In the genomic region with DNA sequence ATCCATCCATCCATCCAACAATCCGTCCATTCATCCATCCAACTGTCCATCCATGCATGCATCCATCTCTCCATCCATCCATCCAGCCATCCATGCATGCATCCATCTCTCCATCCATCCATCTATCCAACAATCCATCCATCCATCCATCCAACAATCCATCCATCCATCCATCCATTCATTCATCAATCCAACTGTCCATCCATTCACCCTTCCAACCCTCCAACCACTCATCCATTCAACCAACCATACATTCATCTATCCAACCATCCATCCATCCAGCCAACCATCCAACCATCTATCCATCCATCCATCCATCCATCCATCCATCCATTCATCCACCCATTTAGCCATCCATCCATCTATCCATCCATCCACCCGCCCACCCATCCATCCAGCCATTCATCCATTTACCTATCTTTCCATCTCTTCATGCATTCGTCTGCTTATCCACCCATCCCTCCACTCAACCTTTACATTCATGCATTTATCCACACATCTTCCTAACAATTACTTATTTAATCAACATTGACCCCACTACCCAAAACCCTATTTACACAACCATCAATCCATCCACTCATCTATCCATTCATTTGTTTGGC, we compare ENCODE assay signal across 29 cellular contexts. TPM values are rescaled to one million over a fixed set of nuclear protein-coding genes. Genes with fewer than 3 reads are reported as not detected.
"Had no signal": no experiment of that assay in that cellular context is flagged by ENCODE, and none has a peak within 500 bp of the region (broad histone marks: within the 10 kb centered on the region; RNA-seq: fewer than 3 reads in every experiment).

No MANE protein-coding gene starts in this region.

- H3K4me3 ChIP-seq: ascending aorta, breast epithelium, cardiac muscle cell, colonic mucosa, heart left ventricle had no signal

- H3K36me3 Mint-ChIP-seq: activated naive CD4-positive, alpha-beta T cell treated with anti-CD3 and anti-CD28 coated beads, Interleukin-2, amount 10 ng/mL, durations not matched to agents 7 days and 5 days; activated naive CD4-positive, alpha-beta T cell treated with anti-CD3 and anti-CD28 coated beads, Interleukin-2, amount 50 U/mL, for 72 hours; brain had no signal

- H3K27me3 ChIP-seq: ascending aorta, breast epithelium, cardiac muscle cell, colonic mucosa had no signal

- DNase-seq: activated CD4-positive, alpha-beta memory T cell treated with anti-CD3 and anti-CD28 coated beads, Interleukin-2, amount 10 ng/mL, durations not matched to agents 7 days and 5 days; activated CD4-positive, alpha-beta T cell treated with anti-CD3 and anti-CD28 coated beads for 36 hours; activated CD4-positive, alpha-beta T cell treated with anti-CD3 and anti-CD28 coated beads, Interleukin-2, amount 10 ng/mL, durations not matched to agents 7 days and 5 days; activated CD4-positive, alpha-beta T cell treated with anti-CD3 and anti-CD28 coated beads, Interleukin-2, amount 50 U/mL, for 4 hours; activated CD4-positive, CD25-positive, alpha-beta regulatory T cell; activated CD4-positive, CD25-positive, alpha-beta regulatory T cell treated with anti-CD3 and anti-CD28 coated beads, Interleukin-2, amount 50 U/mL, for 72 hours; activated CD8-positive, alpha-beta memory T cell treated with anti-CD3 and anti-CD28 coated beads, Interleukin-2, amount 50 U/mL, for 48 hours; activated gamma-delta T cell; activated naive CD4-positive, alpha-beta T cell; activated naive CD4-positive, alpha-beta T cell treated with anti-CD3 and anti-CD28 coated beads, Interleukin-2, amount 10 ng/mL, durations not matched to agents 7 days and 5 days; activated naive CD8-positive, alpha-beta T cell treated with anti-CD3 and anti-CD28 coated beads, Interleukin-2, amount 10 ng/mL, durations not matched to agents 7 days and 5 days; activated T-cell treated with anti-CD3 and anti-CD28 coated beads for 4 hours; activated T-cell treated with anti-CD3 and anti-CD28 coated beads, Interleukin-2, amount 50 U/mL, for 24 hours; activated T-cell treated with anti-CD3 and anti-CD28 coated beads, Interleukin-2, amount 50 U/mL, for 72 hours; central memory CD4-positive, alpha-beta T cell; cerebellar nuclear complex; colonic mucosa; effector CD8-positive, alpha-beta T cell; foreskin fibroblast; heart left ventricle; T-helper 2 cell had no signal

- FAIRE-seq: endometrium, frontal cortex had no signal

- H3K4me1 Mint-ChIP-seq: activated CD4-positive, alpha-beta memory T cell treated with anti-CD3 and anti-CD28 coated beads, Interleukin-2, amount 10 ng/mL, durations not matched to agents 7 days and 5 days; activated CD4-positive, alpha-beta T cell treated with anti-CD3 and anti-CD28 coated beads for 36 hours; activated CD4-positive, alpha-beta T cell treated with anti-CD3 and anti-CD28 coated beads, Interleukin-2, amount 10 ng/mL, durations not matched to agents 7 days and 5 days; activated naive CD4-positive, alpha-beta T cell treated with anti-CD3 and anti-CD28 coated beads, Interleukin-2, amount 10 ng/mL, durations not matched to agents 7 days and 5 days; activated naive CD8-positive, alpha-beta T cell treated with anti-CD3 and anti-CD28 coated beads, Interleukin-2, amount 10 ng/mL, durations not matched to agents 7 days and 5 days; brain had no signal

- H3K4me1 ChIP-seq: ascending aorta, breast epithelium, colonic mucosa, heart left ventricle had no signal

- H3K9me3 ChIP-seq: ascending aorta, breast epithelium, colonic mucosa, heart left ventricle had no signal

- H3K27ac ChIP-seq: ascending aorta, breast epithelium, cardiac muscle cell, colonic mucosa, heart left ventricle had no signal

- H3K9me3 Mint-ChIP-seq: activated CD4-positive, alpha-beta memory T cell treated with anti-CD3 and anti-CD28 coated beads, Interleukin-2, amount 10 ng/mL, durations not matched to agents 7 days and 5 days; activated T-cell treated with anti-CD3 and anti-CD28 coated beads, Interleukin-2, amount 50 U/mL, for 24 hours had no signal

- H3K27ac Mint-ChIP-seq: activated CD4-positive, alpha-beta memory T cell treated with anti-CD3 and anti-CD28 coated beads, Interleukin-2, amount 10 ng/mL, durations not matched to agents 7 days and 5 days; activated CD4-positive, alpha-beta T cell treated with anti-CD3 and anti-CD28 coated beads for 36 hours; activated CD4-positive, alpha-beta T cell treated with anti-CD3 and anti-CD28 coated beads, Interleukin-2, amount 10 ng/mL, durations not matched to agents 7 days and 5 days; activated naive CD4-positive, alpha-beta T cell treated with anti-CD3 and anti-CD28 coated beads, Interleukin-2, amount 10 ng/mL, durations not matched to agents 7 days and 5 days; activated naive CD8-positive, alpha-beta T cell treated with anti-CD3 and anti-CD28 coated beads, Interleukin-2, amount 10 ng/mL, durations not matched to agents 7 days and 5 days; activated T-cell treated with anti-CD3 and anti-CD28 coated beads, Interleukin-2, amount 50 U/mL, for 24 hours; activated T-cell treated with anti-CD3 and anti-CD28 coated beads, Interleukin-2, amount 50 U/mL, for 72 hours; brain had no signal

- H3K4me3 Mint-ChIP-seq: activated CD4-positive, alpha-beta memory T cell treated with anti-CD3 and anti-CD28 coated beads, Interleukin-2, amount 10 ng/mL, durations not matched to agents 7 days and 5 days; activated CD4-positive, alpha-beta T cell treated with anti-CD3 and anti-CD28 coated beads for 36 hours; activated CD4-positive, alpha-beta T cell treated with anti-CD3 and anti-CD28 coated beads, Interleukin-2, amount 10 ng/mL, durations not matched to agents 7 days and 5 days; activated naive CD4-positive, alpha-beta T cell treated with anti-CD3 and anti-CD28 coated beads, Interleukin-2, amount 10 ng/mL, durations not matched to agents 7 days and 5 days; activated naive CD8-positive, alpha-beta T cell treated with anti-CD3 and anti-CD28 coated beads, Interleukin-2, amount 10 ng/mL, durations not matched to agents 7 days and 5 days; activated T-cell treated with anti-CD3 and anti-CD28 coated beads, Interleukin-2, amount 50 U/mL, for 24 hours; activated T-cell treated with anti-CD3 and anti-CD28 coated beads, Interleukin-2, amount 50 U/mL, for 72 hours; brain had no signal

- H3K36me3 ChIP-seq: ascending aorta, breast epithelium, cardiac muscle cell, colonic mucosa, heart left ventricle had no signal

RNA-seq across cellular contexts. Expression of gene CACNA1I, which starts 12.6 kb away (rescaled TPM):
- total RNA-seq: ascending aorta, dermis microvascular lymphatic vessel endothelial cell had no signal
